1 cellular context compared by ENCODE assay signal in genomic region chr11:95549276-95549675, GRCh38.
TF ChIP-seq lines count a peak whose summit lies in the region.

No MANE protein-coding gene starts in this region.

TF ChIP-seq in GM23338, 12 proteins besides CTCF, POLR2A, EP300 and RAD21 (continued from another document):
- TF ChIP-seq ZNF462 (CRISPR knock-in tag; IDR thresholded peaks at IDR 0.05) (no peak), ETS1 (IDR thresholded peaks at IDR 0.05) (no peak)
TF ChIP-seq in GM23338: peak in this region for 0.
